1 cellular context compared by ENCODE assay signal in the genomic region with DNA sequence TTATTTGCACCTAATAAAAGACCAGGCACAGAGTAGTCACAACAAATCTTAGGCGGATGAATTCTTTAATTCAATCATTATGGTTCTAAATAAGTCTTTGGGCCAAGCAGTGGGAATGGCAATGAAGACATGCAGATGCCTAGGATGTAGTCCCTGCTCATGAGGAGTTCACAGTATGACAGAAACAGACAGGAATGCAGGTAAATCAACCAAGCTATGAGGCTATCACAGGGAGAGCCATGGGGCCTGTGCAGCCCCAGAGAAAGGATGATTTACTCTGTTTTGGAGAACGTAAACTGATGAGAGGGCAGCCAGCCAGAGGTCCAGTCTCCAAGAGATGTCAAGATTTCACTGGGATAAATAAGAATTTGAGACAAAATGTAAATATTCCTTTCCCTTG.
TF ChIP-seq lines count a peak whose summit lies in the region.

No MANE protein-coding gene starts in this region.

TF ChIP-seq in HepG2, 621 proteins besides CTCF, POLR2A, EP300 and RAD21 (continued from another document):
- TF ChIP-seq, protein P1, sequence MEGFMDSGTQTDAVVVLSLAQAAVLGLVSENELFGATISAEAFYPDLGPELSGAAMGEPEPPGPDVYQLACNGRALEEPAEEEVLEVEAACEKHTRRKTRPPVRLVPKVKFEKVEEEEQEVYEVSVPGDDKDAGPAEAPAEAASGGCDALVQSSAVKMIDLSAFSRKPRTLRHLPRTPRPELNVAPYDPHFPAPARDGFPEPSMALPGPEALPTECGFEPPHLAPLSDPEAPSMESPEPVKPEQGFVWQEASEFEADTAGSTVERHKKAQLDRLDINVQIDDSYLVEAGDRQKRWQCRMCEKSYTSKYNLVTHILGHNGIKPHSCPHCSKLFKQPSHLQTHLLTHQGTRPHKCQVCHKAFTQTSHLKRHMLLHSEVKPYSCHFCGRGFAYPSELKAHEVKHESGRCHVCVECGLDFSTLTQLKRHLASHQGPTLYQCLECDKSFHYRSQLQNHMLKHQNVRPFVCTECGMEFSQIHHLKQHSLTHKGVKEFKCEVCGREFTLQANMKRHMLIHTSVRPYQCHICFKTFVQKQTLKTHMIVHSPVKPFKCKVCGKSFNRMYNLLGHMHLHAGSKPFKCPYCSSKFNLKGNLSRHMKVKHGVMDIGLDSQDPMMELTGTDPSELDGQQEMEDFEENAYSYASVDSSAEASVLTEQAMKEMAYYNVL (CRISPR knock-in tag; IDR thresholded peaks at IDR 0.05; ENCODE audit: borderline replicate concordance) = no peak
- TF ChIP-seq MBNL3 (CRISPR knock-in tag; conservative IDR thresholded peaks at IDR 0.05) (no peak), ATAD3A (CRISPR knock-in tag; IDR thresholded peaks at IDR 0.05) (no peak), TSC22D2 (CRISPR knock-in tag; IDR thresholded peaks at IDR 0.05; ENCODE audit: borderline replicate concordance) (no peak), ZNF841 (CRISPR knock-in tag; IDR thresholded peaks at IDR 0.05; ENCODE audit: borderline replicate concordance) (no peak), PRPF4 (IDR thresholded peaks at IDR 0.05; ENCODE audit: low read depth, low read length, poor library complexity, severe bottlenecking) (no peak)
- TF ChIP-seq, protein P2, sequence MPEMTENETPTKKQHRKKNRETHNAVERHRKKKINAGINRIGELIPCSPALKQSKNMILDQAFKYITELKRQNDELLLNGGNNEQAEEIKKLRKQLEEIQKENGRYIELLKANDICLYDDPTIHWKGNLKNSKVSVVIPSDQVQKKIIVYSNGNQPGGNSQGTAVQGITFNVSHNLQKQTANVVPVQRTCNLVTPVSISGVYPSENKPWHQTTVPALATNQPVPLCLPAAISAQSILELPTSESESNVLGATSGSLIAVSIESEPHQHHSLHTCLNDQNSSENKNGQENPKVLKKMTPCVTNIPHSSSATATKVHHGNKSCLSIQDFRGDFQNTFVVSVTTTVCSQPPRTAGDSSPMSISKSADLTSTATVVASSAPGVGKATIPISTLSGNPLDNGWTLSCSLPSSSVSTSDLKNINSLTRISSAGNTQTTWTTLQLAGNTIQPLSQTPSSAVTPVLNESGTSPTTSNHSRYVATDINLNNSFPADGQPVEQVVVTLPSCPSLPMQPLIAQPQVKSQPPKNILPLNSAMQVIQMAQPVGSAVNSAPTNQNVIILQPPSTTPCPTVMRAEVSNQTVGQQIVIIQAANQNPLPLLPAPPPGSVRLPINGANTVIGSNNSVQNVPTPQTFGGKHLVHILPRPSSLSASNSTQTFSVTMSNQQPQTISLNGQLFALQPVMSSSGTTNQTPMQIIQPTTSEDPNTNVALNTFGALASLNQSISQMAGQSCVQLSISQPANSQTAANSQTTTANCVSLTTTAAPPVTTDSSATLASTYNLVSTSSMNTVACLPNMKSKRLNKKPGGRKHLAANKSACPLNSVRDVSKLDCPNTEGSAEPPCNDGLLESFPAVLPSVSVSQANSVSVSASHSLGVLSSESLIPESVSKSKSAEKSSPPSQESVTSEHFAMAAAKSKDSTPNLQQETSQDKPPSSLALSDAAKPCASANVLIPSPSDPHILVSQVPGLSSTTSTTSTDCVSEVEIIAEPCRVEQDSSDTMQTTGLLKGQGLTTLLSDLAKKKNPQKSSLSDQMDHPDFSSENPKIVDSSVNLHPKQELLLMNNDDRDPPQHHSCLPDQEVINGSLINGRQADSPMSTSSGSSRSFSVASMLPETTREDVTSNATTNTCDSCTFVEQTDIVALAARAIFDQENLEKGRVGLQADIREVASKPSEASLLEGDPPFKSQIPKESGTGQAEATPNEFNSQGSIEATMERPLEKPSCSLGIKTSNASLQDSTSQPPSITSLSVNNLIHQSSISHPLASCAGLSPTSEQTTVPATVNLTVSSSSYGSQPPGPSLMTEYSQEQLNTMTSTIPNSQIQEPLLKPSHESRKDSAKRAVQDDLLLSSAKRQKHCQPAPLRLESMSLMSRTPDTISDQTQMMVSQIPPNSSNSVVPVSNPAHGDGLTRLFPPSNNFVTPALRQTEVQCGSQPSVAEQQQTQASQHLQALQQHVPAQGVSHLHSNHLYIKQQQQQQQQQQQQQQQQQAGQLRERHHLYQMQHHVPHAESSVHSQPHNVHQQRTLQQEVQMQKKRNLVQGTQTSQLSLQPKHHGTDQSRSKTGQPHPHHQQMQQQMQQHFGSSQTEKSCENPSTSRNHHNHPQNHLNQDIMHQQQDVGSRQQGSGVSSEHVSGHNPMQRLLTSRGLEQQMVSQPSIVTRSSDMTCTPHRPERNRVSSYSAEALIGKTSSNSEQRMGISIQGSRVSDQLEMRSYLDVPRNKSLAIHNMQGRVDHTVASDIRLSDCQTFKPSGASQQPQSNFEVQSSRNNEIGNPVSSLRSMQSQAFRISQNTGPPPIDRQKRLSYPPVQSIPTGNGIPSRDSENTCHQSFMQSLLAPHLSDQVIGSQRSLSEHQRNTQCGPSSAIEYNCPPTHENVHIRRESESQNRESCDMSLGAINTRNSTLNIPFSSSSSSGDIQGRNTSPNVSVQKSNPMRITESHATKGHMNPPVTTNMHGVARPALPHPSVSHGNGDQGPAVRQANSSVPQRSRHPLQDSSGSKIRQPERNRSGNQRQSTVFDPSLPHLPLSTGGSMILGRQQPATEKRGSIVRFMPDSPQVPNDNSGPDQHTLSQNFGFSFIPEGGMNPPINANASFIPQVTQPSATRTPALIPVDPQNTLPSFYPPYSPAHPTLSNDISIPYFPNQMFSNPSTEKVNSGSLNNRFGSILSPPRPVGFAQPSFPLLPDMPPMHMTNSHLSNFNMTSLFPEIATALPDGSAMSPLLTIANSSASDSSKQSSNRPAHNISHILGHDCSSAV (CRISPR knock-in tag; IDR thresholded peaks at IDR 0.05; ENCODE audit: borderline replicate concordance) = no peak
- TF ChIP-seq, protein P3, sequence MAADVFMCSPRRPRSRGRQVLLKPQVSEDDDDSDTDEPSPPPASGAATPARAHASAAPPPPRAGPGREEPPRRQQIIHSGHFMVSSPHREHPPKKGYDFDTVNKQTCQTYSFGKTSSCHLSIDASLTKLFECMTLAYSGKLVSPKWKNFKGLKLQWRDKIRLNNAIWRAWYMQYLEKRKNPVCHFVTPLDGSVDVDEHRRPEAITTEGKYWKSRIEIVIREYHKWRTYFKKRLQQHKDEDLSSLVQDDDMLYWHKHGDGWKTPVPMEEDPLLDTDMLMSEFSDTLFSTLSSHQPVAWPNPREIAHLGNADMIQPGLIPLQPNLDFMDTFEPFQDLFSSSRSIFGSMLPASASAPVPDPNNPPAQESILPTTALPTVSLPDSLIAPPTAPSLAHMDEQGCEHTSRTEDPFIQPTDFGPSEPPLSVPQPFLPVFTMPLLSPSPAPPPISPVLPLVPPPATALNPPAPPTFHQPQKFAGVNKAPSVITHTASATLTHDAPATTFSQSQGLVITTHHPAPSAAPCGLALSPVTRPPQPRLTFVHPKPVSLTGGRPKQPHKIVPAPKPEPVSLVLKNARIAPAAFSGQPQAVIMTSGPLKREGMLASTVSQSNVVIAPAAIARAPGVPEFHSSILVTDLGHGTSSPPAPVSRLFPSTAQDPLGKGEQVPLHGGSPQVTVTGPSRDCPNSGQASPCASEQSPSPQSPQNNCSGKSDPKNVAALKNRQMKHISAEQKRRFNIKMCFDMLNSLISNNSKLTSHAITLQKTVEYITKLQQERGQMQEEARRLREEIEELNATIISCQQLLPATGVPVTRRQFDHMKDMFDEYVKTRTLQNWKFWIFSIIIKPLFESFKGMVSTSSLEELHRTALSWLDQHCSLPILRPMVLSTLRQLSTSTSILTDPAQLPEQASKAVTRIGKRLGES (CRISPR knock-in tag; IDR thresholded peaks at IDR 0.05; ENCODE audit: borderline replicate concordance) = no peak
- TF ChIP-seq, protein P4, sequence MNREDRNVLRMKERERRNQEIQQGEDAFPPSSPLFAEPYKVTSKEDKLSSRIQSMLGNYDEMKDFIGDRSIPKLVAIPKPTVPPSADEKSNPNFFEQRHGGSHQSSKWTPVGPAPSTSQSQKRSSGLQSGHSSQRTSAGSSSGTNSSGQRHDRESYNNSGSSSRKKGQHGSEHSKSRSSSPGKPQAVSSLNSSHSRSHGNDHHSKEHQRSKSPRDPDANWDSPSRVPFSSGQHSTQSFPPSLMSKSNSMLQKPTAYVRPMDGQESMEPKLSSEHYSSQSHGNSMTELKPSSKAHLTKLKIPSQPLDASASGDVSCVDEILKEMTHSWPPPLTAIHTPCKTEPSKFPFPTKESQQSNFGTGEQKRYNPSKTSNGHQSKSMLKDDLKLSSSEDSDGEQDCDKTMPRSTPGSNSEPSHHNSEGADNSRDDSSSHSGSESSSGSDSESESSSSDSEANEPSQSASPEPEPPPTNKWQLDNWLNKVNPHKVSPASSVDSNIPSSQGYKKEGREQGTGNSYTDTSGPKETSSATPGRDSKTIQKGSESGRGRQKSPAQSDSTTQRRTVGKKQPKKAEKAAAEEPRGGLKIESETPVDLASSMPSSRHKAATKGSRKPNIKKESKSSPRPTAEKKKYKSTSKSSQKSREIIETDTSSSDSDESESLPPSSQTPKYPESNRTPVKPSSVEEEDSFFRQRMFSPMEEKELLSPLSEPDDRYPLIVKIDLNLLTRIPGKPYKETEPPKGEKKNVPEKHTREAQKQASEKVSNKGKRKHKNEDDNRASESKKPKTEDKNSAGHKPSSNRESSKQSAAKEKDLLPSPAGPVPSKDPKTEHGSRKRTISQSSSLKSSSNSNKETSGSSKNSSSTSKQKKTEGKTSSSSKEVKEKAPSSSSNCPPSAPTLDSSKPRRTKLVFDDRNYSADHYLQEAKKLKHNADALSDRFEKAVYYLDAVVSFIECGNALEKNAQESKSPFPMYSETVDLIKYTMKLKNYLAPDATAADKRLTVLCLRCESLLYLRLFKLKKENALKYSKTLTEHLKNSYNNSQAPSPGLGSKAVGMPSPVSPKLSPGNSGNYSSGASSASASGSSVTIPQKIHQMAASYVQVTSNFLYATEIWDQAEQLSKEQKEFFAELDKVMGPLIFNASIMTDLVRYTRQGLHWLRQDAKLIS (CRISPR knock-in tag; IDR thresholded peaks at IDR 0.05) = no peak
